9 cellular contexts compared by ENCODE assay signal in genomic region chr12:107027304-107028053, GRCh38. TPM values are rescaled to one million over a fixed set of nuclear protein-coding genes. Genes with fewer than 3 reads are reported as not detected.
DNase-seq lines count a peak whose midpoint lies in the region; ATAC-seq, FAIRE-seq and TF ChIP-seq lines count a peak whose summit lies in the region.
"Had no signal": no experiment of that assay in that cellular context is flagged by ENCODE, and none has a peak within 500 bp of the region (broad histone marks: within the 10 kb centered on the region; RNA-seq: fewer than 3 reads in every experiment).

No MANE protein-coding gene starts in this region.

- intact Hi-C loops in Right ventricle myocardium inferior (cut with DNase I): loop anchor here (5.0 kb wide), 1 partner anchor 65 kb away; the partner anchor contains the start of gene CRY1
- intact Hi-C loops in cardiac septum (cut with DNase I): no loop called here
- intact Hi-C loops in esophagus muscularis mucosa (cut with DNase I): loop anchor here (5.0 kb wide), 2 partner anchors 40 to 70 kb away; partner anchors contain the start of genes MTERF2 and TMEM263

- no peaks in the 10 kb centered on the region for H3K36me3 ChIP-seq in esophagus muscularis mucosa

- H3K4me1 Mint-ChIP-seq in nephron: peaks cover 16% of the 10 kb centered on the region

- H3K27me3 Mint-ChIP-seq in nephron (ENCODE audit: low read depth): no peaks in the 10 kb centered on the region
- H3K27me3 Mint-ChIP-seq: dendritic cell treated with granulocyte-macrophage colony-stimulating factor and Interleukin-4, amounts not matched to agents 40 ng/mL and 50 ng/mL, for 4 days had no signal

- H3K27ac ChIP-seq in esophagus muscularis mucosa (replicated peaks in 1 of 4): peak overlapping the region; percentile 75 to 88 (median 78)

- no peaks in the 10 kb centered on the region for H3K27me3 ChIP-seq in esophagus muscularis mucosa

- H3K9me3 Mint-ChIP-seq in nephron: no peaks in the 10 kb centered on the region
- H3K9me3 Mint-ChIP-seq: dendritic cell treated with granulocyte-macrophage colony-stimulating factor and Interleukin-4, amounts not matched to agents 40 ng/mL and 50 ng/mL, for 4 days had no signal

- H3K4me3 Mint-ChIP-seq in nephron: peak overlapping the region in 1 of 3 experiments; percentile 45
- H3K4me3 Mint-ChIP-seq: dendritic cell treated with granulocyte-macrophage colony-stimulating factor and Interleukin-4, amounts not matched to agents 40 ng/mL and 50 ng/mL, for 4 days had no signal

- TF ChIP-seq CTCF in esophagus muscularis mucosa (IDR thresholded peaks at IDR 0.05) (no peak), nephron (IDR thresholded peaks at IDR 0.05; ENCODE audit: unreplicated experiment in 3 of 3) (no peak)

- TF ChIP-seq POLR2A in esophagus muscularis mucosa (IDR thresholded peaks at IDR 0.05; ENCODE audit: low read depth) (no peak), GM12892 (IDR thresholded peaks at IDR 0.05; ENCODE audit: low read depth, low read length) (no peak)

- peak; percentile 56 for TF ChIP-seq EP300 in esophagus muscularis mucosa (IDR thresholded peaks at IDR 0.05)

- H3K4me3 ChIP-seq in esophagus muscularis mucosa: peak overlapping the region in 3 of 4 donors; percentile 5 to 27 (median 14)

- DNase-seq in Right ventricle myocardium inferior (ENCODE audit: missing footprints) (no peak), cardiac septum (ENCODE audit: low spot score) (no peak), SW480 (ENCODE audit: low spot score) (peak; percentile 42), esophagus muscularis mucosa (ENCODE audit: extremely low spot score) (no peak), GM12892 (ENCODE audit: insufficient read length) (no peak)

- H3K4me1 ChIP-seq in esophagus muscularis mucosa: peaks cover 50 to 68% (median 63%) of the 10 kb centered on the region in 4 donors

- peak; percentile 95 for ATAC-seq in Right ventricle myocardium inferior
- no peak for ATAC-seq in GM21381 (IDR thresholded peaks at IDR 0.05; ENCODE audit: unreplicated experiment)
- ATAC-seq in HG03521 (IDR thresholded peaks at IDR 0.05; ENCODE audit: unreplicated experiment): no peak

- H3K9me3 ChIP-seq in esophagus muscularis mucosa: no peaks in the 10 kb centered on the region

- peak overlapping the region; percentile 88 to 95 (median 92) for H3K27ac Mint-ChIP-seq in nephron
- H3K27ac Mint-ChIP-seq: dendritic cell treated with granulocyte-macrophage colony-stimulating factor and Interleukin-4, amounts not matched to agents 40 ng/mL and 50 ng/mL, for 4 days had no signal

- 6% methylated on average over 3 of the region's 3 CpGs for WGBS in esophagus muscularis mucosa

- FAIRE-seq in GM12892 (lab: Jason Lieb, UNC): no peak

- no peaks in the 10 kb centered on the region for H3K36me3 Mint-ChIP-seq in nephron (ENCODE audit: low read depth)

RNA-seq across cellular contexts. Expression of gene MTERF2, which starts 40.5 kb away (rescaled TPM):
- total RNA-seq in Right ventricle myocardium inferior: 33.1 TPM
- 21.6 TPM for total RNA-seq in cardiac septum
- total RNA-seq in esophagus muscularis mucosa: 10 to 100 TPM; 16.7 to 22.2 (median 19.0) TPM
- polyA plus RNA-seq in GM12892 (2012; ENCODE audit: missing spikeins): 10.0 TPM
